Comparison of ENCODE assay signal across 8 cellular contexts in genomic region chr7:105952917-105953595, GRCh38.
"Had no signal": no experiment of that assay in that cellular context is flagged by ENCODE, and none has a peak within 500 bp of the region (broad histone marks: within the 10 kb centered on the region; RNA-seq: fewer than 3 reads in every experiment).

No MANE protein-coding gene starts in this region.

- H3K27ac ChIP-seq: HL-60, KMS-11 had no signal

- FAIRE-seq: HepG2, HTR-8/SVneo, K562 had no signal

- H3K4me2 ChIP-seq: KMS-11 had no signal

- H3K9ac ChIP-seq: KMS-11 had no signal

- DNase-seq: IMR-90, KBM-7, KG1 had no signal

- ATAC-seq: HepG2, K562 had no signal

- H3K4me3 ChIP-seq: K562 had no signal
